ENCODE assay signal across 32 cellular contexts in the genomic region with DNA sequence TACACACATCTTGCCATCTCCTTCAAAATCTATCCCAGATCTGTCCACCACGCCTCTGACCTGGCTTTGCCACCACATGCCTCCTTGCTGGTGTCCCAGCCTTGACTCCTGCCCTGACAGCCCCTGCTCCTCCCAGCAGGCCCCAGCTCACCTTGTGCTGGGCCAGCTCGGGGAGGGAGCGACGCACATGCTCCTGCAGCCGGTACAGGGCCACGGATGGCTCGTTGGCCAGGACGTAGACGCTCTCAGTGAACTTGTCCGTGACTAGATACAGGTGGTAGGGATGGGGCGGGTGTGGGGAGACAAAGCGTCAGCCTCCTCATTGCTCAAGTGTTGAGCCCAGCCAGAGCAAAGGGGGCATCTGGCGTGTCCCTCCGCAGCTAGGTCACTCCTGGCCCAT. TPM values are rescaled to one million over a fixed set of nuclear protein-coding genes. Genes with fewer than 3 reads are reported as not detected.
DNase-seq lines count a peak whose midpoint lies in the region; ATAC-seq and TF ChIP-seq lines count a peak whose summit lies in the region.
"Had no signal": no experiment of that assay in that cellular context is flagged by ENCODE, and none has a peak within 500 bp of the region (broad histone marks: within the 10 kb centered on the region; RNA-seq: fewer than 3 reads in every experiment).

No MANE protein-coding gene starts in this region.

- H3K36me3 Mint-ChIP-seq in activated naive CD4-positive, alpha-beta T cell treated with anti-CD3 and anti-CD28 coated beads, Interleukin-2, amount 50 U/mL, for 24 hours: peaks cover 11% of the 10 kb centered on the region
- peaks cover 30% of the 10 kb centered on the region for H3K36me3 Mint-ChIP-seq in activated T-helper 17 cell treated with anti-CD3 and anti-CD28 coated beads, Interleukin-2, amount 50 U/mL, for 72 hours (ENCODE audit: low read depth)
- H3K36me3 Mint-ChIP-seq in nephron progenitor cell (ENCODE audit: low read depth): peaks cover 35% of the 10 kb centered on the region

- peaks cover 22 to 50% (median 25%) of the 10 kb centered on the region in 4 donors for H3K4me1 ChIP-seq in upper lobe of left lung
- H3K4me1 ChIP-seq: SJCRH30 had no signal

- no peak for TF ChIP-seq EP300 in upper lobe of left lung (IDR thresholded peaks at IDR 0.05)

- no peaks in the 10 kb centered on the region for H3K27me3 ChIP-seq in upper lobe of left lung
- H3K27me3 ChIP-seq: brain microvascular endothelial cell, Peyer's patch, SJCRH30 had no signal

- H3K9me3 ChIP-seq in upper lobe of left lung: no peaks in the 10 kb centered on the region
- H3K9me3 ChIP-seq: Peyer's patch, SJCRH30 had no signal

- TF ChIP-seq CTCF in nephron progenitor cell (IDR thresholded peaks at IDR 0.05) (no peak), upper lobe of left lung (IDR thresholded peaks at IDR 0.05) (no peak)

- no peaks in the 10 kb centered on the region for H3K9me3 Mint-ChIP-seq in activated naive CD4-positive, alpha-beta T cell treated with anti-CD3 and anti-CD28 coated beads, Interleukin-2, amount 50 U/mL, for 24 hours
- H3K9me3 Mint-ChIP-seq in activated T-helper 17 cell treated with anti-CD3 and anti-CD28 coated beads, Interleukin-2, amount 50 U/mL, for 72 hours: no peaks in the 10 kb centered on the region
- peaks cover 3% of the 10 kb centered on the region for H3K9me3 Mint-ChIP-seq in nephron progenitor cell
- H3K9me3 Mint-ChIP-seq: naive thymus-derived CD8-positive, alpha-beta T cell had no signal

- 97% methylated on average over 14 of the region's 14 CpGs for WGBS in upper lobe of left lung, 2 donors

- DNase-seq in activated naive CD4-positive, alpha-beta T cell treated with anti-CD3 and anti-CD28 coated beads, Interleukin-2, amount 50 U/mL, for 16 hours: no peak
- DNase-seq in nephron progenitor cell (no peak), upper lobe of left lung (no peak), superior temporal gyrus (ENCODE audit: extremely low spot score) (no peak)
- DNase-seq: activated CD4-positive, alpha-beta T cell treated with anti-CD3 and anti-CD28 coated beads, Interleukin-2, amount 50 U/mL, for 48 hours; activated CD4-positive, CD25-positive, alpha-beta regulatory T cell; amniotic stem cell; brain microvascular endothelial cell; DMS153; H7; islet precursor cell; left ventricle myocardium superior; naive thymus-derived CD8-positive, alpha-beta T cell; NCI-H1417 treated with DMSO at 0.1 percent for 48 hours; NCI-H2081; NCI-H2227 treated with DMSO at 0.1 percent for 48 hours; NCI-H526 treated with DMSO at 0.1 percent for 48 hours; Peyer's patch; SJCRH30; stimulated activated CD4-positive, alpha-beta T cell treated with anti-CD3 and anti-CD28 coated beads, Interleukin-2, amount 100 ng/mL, for 48 hours; T1000 had no signal

- no peak overlapping the region for H3K4me3 ChIP-seq in upper lobe of left lung
- H3K4me3 ChIP-seq: Peyer's patch, SJCRH30 had no signal

- peak overlapping the region; percentile 43 to 84 (median 70) for H3K27ac ChIP-seq in upper lobe of left lung
- H3K27ac ChIP-seq: brain microvascular endothelial cell, epithelial cell of prostate, KMS-11, parathyroid adenoma, Peyer's patch, SJCRH30 had no signal

- no peaks in the 10 kb centered on the region for H3K27me3 Mint-ChIP-seq in activated naive CD4-positive, alpha-beta T cell treated with anti-CD3 and anti-CD28 coated beads, Interleukin-2, amount 50 U/mL, for 24 hours
- no peaks in the 10 kb centered on the region for H3K27me3 Mint-ChIP-seq in activated T-helper 17 cell treated with anti-CD3 and anti-CD28 coated beads, Interleukin-2, amount 50 U/mL, for 72 hours
- H3K27me3 Mint-ChIP-seq in nephron progenitor cell (ENCODE audit: low read depth, poor library complexity): peaks cover 3% of the 10 kb centered on the region
- H3K27me3 Mint-ChIP-seq: naive thymus-derived CD8-positive, alpha-beta T cell had no signal

- H3K36me3 ChIP-seq in upper lobe of left lung: peaks cover 8 to 36% (median 16%) of the 10 kb centered on the region in 4 donors
- H3K36me3 ChIP-seq: SJCRH30 had no signal

- peaks cover 34% of the 10 kb centered on the region for H3K4me1 Mint-ChIP-seq in activated naive CD4-positive, alpha-beta T cell treated with anti-CD3 and anti-CD28 coated beads, Interleukin-2, amount 50 U/mL, for 24 hours
- H3K4me1 Mint-ChIP-seq in activated T-helper 17 cell treated with anti-CD3 and anti-CD28 coated beads, Interleukin-2, amount 50 U/mL, for 72 hours: peaks cover 17% of the 10 kb centered on the region
- peaks cover 14% of the 10 kb centered on the region for H3K4me1 Mint-ChIP-seq in nephron progenitor cell

- H3K27ac Mint-ChIP-seq in activated naive CD4-positive, alpha-beta T cell treated with anti-CD3 and anti-CD28 coated beads, Interleukin-2, amount 50 U/mL, for 24 hours: peak overlapping the region; percentile 53
- H3K27ac Mint-ChIP-seq in activated T-helper 17 cell treated with anti-CD3 and anti-CD28 coated beads, Interleukin-2, amount 50 U/mL, for 72 hours: peak overlapping the region; percentile 73
- H3K27ac Mint-ChIP-seq in nephron progenitor cell: peak overlapping the region; percentile 84

- ATAC-seq in activated T-helper 17 cell treated with anti-CD3 and anti-CD28 coated beads, Interleukin-2, amount 50 U/mL, for 72 hours (replicated peaks): no peak
- ATAC-seq in upper lobe of left lung (ENCODE audit: low FRiP score in 2 of 2) (no peak), GM19035 (IDR thresholded peaks at IDR 0.05; ENCODE audit: unreplicated experiment) (no peak), GM19455 (IDR thresholded peaks at IDR 0.05; ENCODE audit: unreplicated experiment) (no peak)

- no peak overlapping the region for H3K4me3 Mint-ChIP-seq in activated naive CD4-positive, alpha-beta T cell treated with anti-CD3 and anti-CD28 coated beads, Interleukin-2, amount 50 U/mL, for 24 hours
- H3K4me3 Mint-ChIP-seq in activated T-helper 17 cell treated with anti-CD3 and anti-CD28 coated beads, Interleukin-2, amount 50 U/mL, for 72 hours: no peak overlapping the region
- H3K4me3 Mint-ChIP-seq in nephron progenitor cell: no peak overlapping the region

- TF ChIP-seq POLR2A in upper lobe of left lung (IDR thresholded peaks at IDR 0.05): no peak

RNA-seq across cellular contexts. Expression of gene BORCS8, which starts 5.2 kb away (rescaled TPM):
- 10 to 100 TPM; 14.9 to 28.2 TPM for total RNA-seq in activated T-helper 17 cell treated with anti-CD3 and anti-CD28 coated beads, Interleukin-2, amount 50 U/mL, for 72 hours
- total RNA-seq in upper lobe of left lung: 10 to 100 TPM; 10.1 to 55.5 (median 34.0) TPM

RNA-seq across cellular contexts. Expression of gene RFXANK, which starts 5.3 kb away (rescaled TPM):
- total RNA-seq in activated T-helper 17 cell treated with anti-CD3 and anti-CD28 coated beads, Interleukin-2, amount 50 U/mL, for 72 hours: 10 to 100 TPM; 88.9 to 95.8 TPM
- total RNA-seq in upper lobe of left lung: 10 to 100 TPM; 39.1 to 79.7 (median 67.3) TPM

RNA-seq across cellular contexts. Expression of gene NR2C2AP, which starts 16.5 kb away (rescaled TPM):
- total RNA-seq in activated T-helper 17 cell treated with anti-CD3 and anti-CD28 coated beads, Interleukin-2, amount 50 U/mL, for 72 hours: 10 to 100 TPM; 39.5 to 50.9 TPM
- 10 to 100 TPM in 4 of 6 donors, 1 to 10 TPM in 2; 5.2 to 17.0 (median 10.8) TPM for total RNA-seq in upper lobe of left lung

RNA-seq across cellular contexts. Expression of gene MEF2B, which starts 16.7 kb away (rescaled TPM):
- total RNA-seq in activated T-helper 17 cell treated with anti-CD3 and anti-CD28 coated beads, Interleukin-2, amount 50 U/mL, for 72 hours: 1 to 10 TPM in 1 of 2 donors, under 1 TPM in 1; 0.17 to 2.0 TPM
- total RNA-seq in upper lobe of left lung: 1 to 10 TPM in 3 of 6 donors, not detected in 3; 2.0 to 3.9 (median 3.1) TPM
- total RNA-seq: HT1080, left ventricle myocardium superior, SJCRH30, temporal lobe had no signal

RNA-seq across cellular contexts. Expression of gene NCAN, which starts 25.0 kb away (rescaled TPM):
- not detected for total RNA-seq in activated T-helper 17 cell treated with anti-CD3 and anti-CD28 coated beads, Interleukin-2, amount 50 U/mL, for 72 hours
- 1 to 10 TPM in 1 of 6 donors, not detected in 5; 3.1 TPM for total RNA-seq in upper lobe of left lung
- total RNA-seq: activated T-helper 2 cell treated with anti-CD3 and anti-CD28 coated beads, Interferon-gamma antibody, Interleukin-2, Interleukin-4, amounts not matched to agents 10 μg/mL and 5 μg/mL and 100 μg/mL, durations not matched to agents 14 hours and 24 hours and 36 hours; chondrocyte; HT1080; left ventricle myocardium superior; naive thymus-derived CD8-positive, alpha-beta T cell; Peyer's patch; SJCRH30 had no signal
